In genomic region chrX:105331244-105331643, GRCh38 we compare ENCODE assay signal across 30 cellular contexts.
DNase-seq lines count a peak whose midpoint lies in the region; ATAC-seq and TF ChIP-seq lines count a peak whose summit lies in the region.
"Had no signal": no experiment of that assay in that cellular context is flagged by ENCODE, and none has a peak within 500 bp of the region (broad histone marks: within the 10 kb centered on the region; RNA-seq: fewer than 3 reads in every experiment).

No MANE protein-coding gene starts in this region.

- no TSS peak for BruUV-seq in MCF 10A (replicated peaks; lab: Mats Ljungman, UMichigan)

- no peak overlapping the region for H3K27ac Mint-ChIP-seq in MCF 10A (ENCODE audit: low read depth, unreplicated experiment)
- H3K27ac Mint-ChIP-seq: activated naive CD4-positive, alpha-beta T cell treated with anti-CD3 and anti-CD28 coated beads for 36 hours; B cell; naive B cell; T-helper 1 cell treated with Interleukin-12 subunit alpha and Interleukin-12 subunit beta and Interleukin-4 antibody, amounts not matched to agents 30 μg/mL and 1 μg/mL, for 36 hours had no signal

- H3K9me3 ChIP-seq in breast epithelium: peaks cover 0 to 2% of the 10 kb centered on the region in 2 donors
- H3K9me3 ChIP-seq: Peyer's patch, thyroid gland had no signal

- no peak for ATAC-seq in GM21786 (IDR thresholded peaks at IDR 0.05; ENCODE audit: unreplicated experiment)
- ATAC-seq: esophagus mucosa, heart left ventricle had no signal

- peaks cover 41% of the 10 kb centered on the region for H3K27me3 Mint-ChIP-seq in MCF 10A (ENCODE audit: insufficient read depth, unreplicated experiment)
- H3K27me3 Mint-ChIP-seq: B cell, naive B cell had no signal

- H3K27me3 ChIP-seq in breast epithelium: peaks cover 0 to 18% of the 10 kb centered on the region in 2 donors
- H3K27me3 ChIP-seq: Peyer's patch, thyroid gland had no signal

- H3K36me3 Mint-ChIP-seq in MCF 10A (ENCODE audit: insufficient read depth, unreplicated experiment): no peaks in the 10 kb centered on the region
- H3K36me3 Mint-ChIP-seq: naive B cell had no signal

- H3K4me3 ChIP-seq in breast epithelium (no peak overlapping the region), astrocyte of the cerebellum (ENCODE audit: low read depth, low read length) (no peak overlapping the region)
- H3K4me3 ChIP-seq: heart left ventricle, Peyer's patch, smooth muscle cell, thyroid gland had no signal

- H3K4me1 Mint-ChIP-seq in MCF 10A (ENCODE audit: insufficient read depth, unreplicated experiment): peaks cover 7% of the 10 kb centered on the region
- H3K4me1 Mint-ChIP-seq: B cell, naive B cell had no signal

- no peak for TF ChIP-seq POLR2A in breast epithelium (IDR thresholded peaks at IDR 0.05)

- H3K4me1 ChIP-seq in breast epithelium: no peaks in the 10 kb centered on the region
- H3K4me1 ChIP-seq: heart left ventricle, Peyer's patch, thyroid gland had no signal

- no peak overlapping the region for H3K27ac ChIP-seq in breast epithelium
- H3K27ac ChIP-seq: 22Rv1, heart left ventricle, Peyer's patch, thyroid gland had no signal

- DNase-seq in MCF 10A (ENCODE audit: unreplicated experiment) (peak; percentile 56), breast epithelium (ENCODE audit: low spot score in 2 of 2) (no peak), astrocyte of the cerebellum (ENCODE audit: low read depth) (peak; percentile 75), fibroblast of peridontal ligament (ENCODE audit: extremely low read depth) (peak; percentile 32), NCI-H1048 (lab: John Stamatoyannopoulos, UW) (no peak), hepatic stellate cell (ENCODE audit: low spot score) (no peak), KG1 (lab: John Stamatoyannopoulos, UW) (no peak)
- DNase-seq: activated CD4-positive, alpha-beta T cell treated with anti-CD3 and anti-CD28 coated beads for 4 hours; activated naive CD4-positive, alpha-beta T cell treated with anti-CD3 and anti-CD28 coated beads for 36 hours; activated T-cell treated with anti-CD3 and anti-CD28 coated beads, Interleukin-2, amount 50 U/mL, for 48 hours; aorta; Calu3; effector memory CD4-positive, alpha-beta T cell; heart left ventricle; Karpas-422; mesendoderm; naive B cell; NCI-H1092; NCI-H2029 treated with DMSO at 0.1 percent for 48 hours; nucleus accumbens; Peyer's patch; stimulated activated CD4-positive, alpha-beta T cell treated with anti-CD3 and anti-CD28 coated beads, Interleukin-4, amount 100 ng/mL, for 1 hour; stimulated activated naive CD4-positive, alpha-beta T cell treated with Interleukin-2 at 50 U/mL for 16 hours; thyroid gland had no signal

- H3K36me3 ChIP-seq in breast epithelium: no peaks in the 10 kb centered on the region
- H3K36me3 ChIP-seq: heart left ventricle, Peyer's patch, thyroid gland had no signal

- no peak overlapping the region for H3K4me3 Mint-ChIP-seq in MCF 10A (ENCODE audit: unreplicated experiment)
- H3K4me3 Mint-ChIP-seq: activated naive CD4-positive, alpha-beta T cell treated with anti-CD3 and anti-CD28 coated beads for 36 hours; B cell; naive B cell; T-helper 1 cell treated with Interleukin-12 subunit alpha and Interleukin-12 subunit beta and Interleukin-4 antibody, amounts not matched to agents 30 μg/mL and 1 μg/mL, for 36 hours had no signal

- POLR2A ChIA-PET in MCF 10A (lab: Yijun Ruan, JAX): no interaction called here

- H3K9me3 Mint-ChIP-seq in MCF 10A (ENCODE audit: unreplicated experiment): no peaks in the 10 kb centered on the region
- H3K9me3 Mint-ChIP-seq: T-helper 1 cell treated with Interleukin-12 subunit alpha and Interleukin-12 subunit beta and Interleukin-4 antibody, amounts not matched to agents 30 μg/mL and 1 μg/mL, for 36 hours had no signal

- CTCF ChIA-PET in MCF 10A (lab: Yijun Ruan, JAX): interaction anchor here (0.9 kb wide), 1 partner anchor 44 kb away, joined by 4 read pairs; no protein-coding TSS in a partner anchor

- intact Hi-C loops in MCF 10A (cut with micrococcal nuclease) (no loop called here), breast epithelium (cut with DNase I; ENCODE audit: low total_unique reads) (no loop called here)

- in situ Hi-C loops in astrocyte of the cerebellum (cut with HindIII; ENCODE audit: low sequenced_read_pairs): no loop called here

- no peak for TF ChIP-seq CTCF in MCF 10A (IDR thresholded peaks at IDR 0.05; ENCODE audit: unreplicated experiment)
- TF ChIP-seq CTCF in breast epithelium (IDR thresholded peaks at IDR 0.05): no peak
- no peak for TF ChIP-seq CTCF in astrocyte of the cerebellum (IDR thresholded peaks at IDR 0.05; ENCODE audit: low read depth, low read length, missing control alignments)

Comparison
In these comparisons a context has a peak if more than half of its experiments do, and no peak if none do; other contexts are left out.
1. DNase-seq: peak in MCF 10A (single experiment), astrocyte of the cerebellum (single experiment) and fibroblast of peridontal ligament (single experiment); none in breast epithelium (0 of 2), NCI-H1048 (single experiment), hepatic stellate cell (single experiment) and KG1 (single experiment).